Comparison of ENCODE assay signal across 14 cellular contexts in genomic region chr18:11948852-11949523, GRCh38. TPM values are rescaled to one million over a fixed set of nuclear protein-coding genes. Genes with fewer than 3 reads are reported as not detected.
DNase-seq lines count a peak whose midpoint lies in the region; ATAC-seq and TF ChIP-seq lines count a peak whose summit lies in the region.
"Had no signal": no experiment of that assay in that cellular context is flagged by ENCODE, and none has a peak within 500 bp of the region (broad histone marks: within the 10 kb centered on the region; RNA-seq: fewer than 3 reads in every experiment).

No MANE protein-coding gene starts in this region.

- no peak for TF ChIP-seq CTCF in CD8-positive, alpha-beta T cell (IDR thresholded peaks at IDR 0.05)
- TF ChIP-seq CTCF in VCaP (conservative IDR thresholded peaks at IDR 0.05) (no peak), fibroblast of villous mesenchyme (IDR thresholded peaks at IDR 0.05; ENCODE audit: insufficient read depth, low read depth, low read length) (no peak), psoas muscle (IDR thresholded peaks at IDR 0.05) (no peak), adrenal gland (IDR thresholded peaks at IDR 0.05) (no peak)

- CTCF ChIA-PET in CD8-positive, alpha-beta T cell (lab: Charles Lee), result interaction anchor here (1.1 to 8.2 kb wide), 5 partner anchors 9 to 90 kb away, joined by 3 to 67 read pairs (median 10); no protein-coding TSS in a partner anchor

- DNase-seq in CD8-positive, alpha-beta T cell, result no peak
- DNase-seq in fibroblast of villous mesenchyme (ENCODE audit: low read depth) (peak; percentile 59), psoas muscle (no peak), T1000 (lab: John Stamatoyannopoulos, UW) (no peak), adrenal gland (no peak)
- DNase-seq in activated T-helper 1 cell treated with anti-CD3 and anti-CD28 coated beads, Interleukin-12 subunit alpha, Interleukin-12 subunit beta, Interleukin-2, Interleukin-4 antibody, amounts not matched to agents 30 ng/mL and 10 ng/mL and 1 ng/mL, durations not matched to agents 14 hours and 24 hours and 36 hours (ENCODE audit: low spot score), result no peak
- DNase-seq: activated CD4-positive, alpha-beta T cell treated with anti-CD3 and anti-CD28 coated beads, Interleukin-2, amount 10 ng/mL, durations not matched to agents 7 days and 5 days; activated gamma-delta T cell treated with Interleukin-2 at 50 U/mL for 16 hours; heart right ventricle; NCI-H146 had no signal

- H3K4me3 Mint-ChIP-seq in CD8-positive, alpha-beta T cell, result peak overlapping the region; percentile 32
- H3K4me3 Mint-ChIP-seq in activated T-helper 1 cell treated with anti-CD3 and anti-CD28 coated beads, Interleukin-12 subunit alpha, Interleukin-12 subunit beta, Interleukin-2, Interleukin-4 antibody, amounts not matched to agents 30 ng/mL and 10 ng/mL and 1 ng/mL, durations not matched to agents 14 hours and 24 hours and 36 hours, result no peak overlapping the region
- H3K4me3 Mint-ChIP-seq: activated CD4-positive, alpha-beta T cell treated with anti-CD3 and anti-CD28 coated beads, Interleukin-2, amount 10 ng/mL, durations not matched to agents 7 days and 5 days; dendritic cell treated with granulocyte-macrophage colony-stimulating factor and Interleukin-4, amounts not matched to agents 40 ng/mL and 50 ng/mL, for 4 days had no signal

- no peak for ATAC-seq in CD8-positive, alpha-beta T cell
- ATAC-seq in psoas muscle, result no peak
- no peak for ATAC-seq in HG03139 (IDR thresholded peaks at IDR 0.05; ENCODE audit: unreplicated experiment)
- ATAC-seq: heart right ventricle had no signal

- WGBS in psoas muscle, 3 donors, result 68 to 78% (median 69%) methylated on average over 6 of the region's 6 CpGs
- WGBS in adrenal gland, 4 donors, result 61 to 75% (median 71%) methylated on average over 6 of the region's 6 CpGs

- H3K4me1 ChIP-seq in CD8-positive, alpha-beta T cell (ENCODE audit: insufficient read depth, low read length), result peaks cover 4% of the 10 kb centered on the region
- H3K4me1 ChIP-seq in psoas muscle (peaks cover 17% of the 10 kb centered on the region), adrenal gland (replicated peaks in 1 of 2) (peaks cover 11% of the 10 kb centered on the region in 2 donors)

- H3K36me3 Mint-ChIP-seq in CD8-positive, alpha-beta T cell, result no peaks in the 10 kb centered on the region
- H3K36me3 Mint-ChIP-seq in activated T-helper 1 cell treated with anti-CD3 and anti-CD28 coated beads, Interleukin-12 subunit alpha, Interleukin-12 subunit beta, Interleukin-2, Interleukin-4 antibody, amounts not matched to agents 30 ng/mL and 10 ng/mL and 1 ng/mL, durations not matched to agents 14 hours and 24 hours and 36 hours (ENCODE audit: low read depth), result no peaks in the 10 kb centered on the region

- no peaks in the 10 kb centered on the region for H3K27me3 Mint-ChIP-seq in CD8-positive, alpha-beta T cell (ENCODE audit: low read depth)
- no peaks in the 10 kb centered on the region for H3K27me3 Mint-ChIP-seq in activated T-helper 1 cell treated with anti-CD3 and anti-CD28 coated beads, Interleukin-12 subunit alpha, Interleukin-12 subunit beta, Interleukin-2, Interleukin-4 antibody, amounts not matched to agents 30 ng/mL and 10 ng/mL and 1 ng/mL, durations not matched to agents 14 hours and 24 hours and 36 hours (ENCODE audit: insufficient read depth)
- H3K27me3 Mint-ChIP-seq: activated CD4-positive, alpha-beta T cell treated with anti-CD3 and anti-CD28 coated beads, Interleukin-2, amount 10 ng/mL, durations not matched to agents 7 days and 5 days had no signal

- POLR2A ChIA-PET in CD8-positive, alpha-beta T cell (lab: Charles Lee), result no interaction called here

- H3K27ac ChIP-seq in CD8-positive, alpha-beta T cell (ENCODE audit: low read depth, low read length), result no peak overlapping the region
- H3K27ac ChIP-seq in VCaP, result peak overlapping the region; percentile 70
- peak overlapping the region; percentile 94 for H3K27ac ChIP-seq in psoas muscle
- peak overlapping the region in 1 of 5 donors; percentile 32 for H3K27ac ChIP-seq in adrenal gland

- no peak for TF ChIP-seq POLR2A in adrenal gland (IDR thresholded peaks at IDR 0.05)

- no peak overlapping the region for H3K4me3 ChIP-seq in CD8-positive, alpha-beta T cell (ENCODE audit: low read depth, low read length)
- H3K4me3 ChIP-seq in fibroblast of villous mesenchyme (ENCODE audit: low read depth, low read length) (no peak overlapping the region), psoas muscle (no peak overlapping the region), adrenal gland (no peak overlapping the region)
- H3K4me3 ChIP-seq: skin epidermis had no signal

- H3K9me3 ChIP-seq in CD8-positive, alpha-beta T cell (ENCODE audit: low read length), result no peaks in the 10 kb centered on the region
- H3K9me3 ChIP-seq in psoas muscle (no peaks in the 10 kb centered on the region), adrenal gland (replicated peaks in 1 of 3) (no peaks in the 10 kb centered on the region)
- H3K9me3 ChIP-seq: heart right ventricle had no signal

- H3K36me3 ChIP-seq in CD8-positive, alpha-beta T cell (ENCODE audit: insufficient read depth, low read length), result no peaks in the 10 kb centered on the region
- H3K36me3 ChIP-seq in psoas muscle (ENCODE audit: insufficient read depth in 1 of 2, low read depth in 1 of 2) (no peaks in the 10 kb centered on the region), adrenal gland (replicated peaks in 1 of 2) (no peaks in the 10 kb centered on the region)
- H3K36me3 ChIP-seq: heart right ventricle had no signal

- intact Hi-C loops in CD8-positive, alpha-beta T cell (cut with DNase I, micrococcal nuclease), result loop anchor here in 1 of 2 experiments (5.0 kb wide), 1 partner anchor 42 kb away; the partner anchor contains the start of gene MPPE1
- intact Hi-C loops in psoas muscle (cut with DNase I), result no loop called here
- intact Hi-C loops in activated T-helper 1 cell treated with anti-CD3 and anti-CD28 coated beads, Interleukin-12 subunit alpha, Interleukin-12 subunit beta, Interleukin-2, Interleukin-4 antibody, amounts not matched to agents 30 ng/mL and 10 ng/mL and 1 ng/mL, durations not matched to agents 14 hours and 24 hours and 36 hours (cut with micrococcal nuclease), result no loop called here
- intact Hi-C loops in adrenal gland (cut with DNase I), result no loop called here

- no peaks in the 10 kb centered on the region for H3K27me3 ChIP-seq in CD8-positive, alpha-beta T cell (ENCODE audit: insufficient read depth, low read length)
- H3K27me3 ChIP-seq in psoas muscle (ENCODE audit: insufficient read depth in 3 of 3, low read length in 2 of 3), result no peaks in the 10 kb centered on the region
- no peaks in the 10 kb centered on the region for H3K27me3 ChIP-seq in adrenal gland
- H3K27me3 ChIP-seq: heart right ventricle had no signal

- peaks cover 11% of the 10 kb centered on the region for H3K4me1 Mint-ChIP-seq in CD8-positive, alpha-beta T cell (ENCODE audit: low read depth)
- H3K4me1 Mint-ChIP-seq in activated T-helper 1 cell treated with anti-CD3 and anti-CD28 coated beads, Interleukin-12 subunit alpha, Interleukin-12 subunit beta, Interleukin-2, Interleukin-4 antibody, amounts not matched to agents 30 ng/mL and 10 ng/mL and 1 ng/mL, durations not matched to agents 14 hours and 24 hours and 36 hours (ENCODE audit: low read depth), result peaks cover 5% of the 10 kb centered on the region

- no peaks in the 10 kb centered on the region for H3K9me3 Mint-ChIP-seq in CD8-positive, alpha-beta T cell
- H3K9me3 Mint-ChIP-seq in activated T-helper 1 cell treated with anti-CD3 and anti-CD28 coated beads, Interleukin-12 subunit alpha, Interleukin-12 subunit beta, Interleukin-2, Interleukin-4 antibody, amounts not matched to agents 30 ng/mL and 10 ng/mL and 1 ng/mL, durations not matched to agents 14 hours and 24 hours and 36 hours, result no peaks in the 10 kb centered on the region
- H3K9me3 Mint-ChIP-seq: activated CD4-positive, alpha-beta T cell treated with anti-CD3 and anti-CD28 coated beads, Interleukin-2, amount 10 ng/mL, durations not matched to agents 7 days and 5 days; dendritic cell treated with granulocyte-macrophage colony-stimulating factor and Interleukin-4, amounts not matched to agents 40 ng/mL and 50 ng/mL, for 4 days had no signal

- no peak overlapping the region for H3K27ac Mint-ChIP-seq in CD8-positive, alpha-beta T cell
- H3K27ac Mint-ChIP-seq in activated T-helper 1 cell treated with anti-CD3 and anti-CD28 coated beads, Interleukin-12 subunit alpha, Interleukin-12 subunit beta, Interleukin-2, Interleukin-4 antibody, amounts not matched to agents 30 ng/mL and 10 ng/mL and 1 ng/mL, durations not matched to agents 14 hours and 24 hours and 36 hours, result no peak overlapping the region
- H3K27ac Mint-ChIP-seq: activated CD4-positive, alpha-beta T cell treated with anti-CD3 and anti-CD28 coated beads, Interleukin-2, amount 10 ng/mL, durations not matched to agents 7 days and 5 days; dendritic cell treated with granulocyte-macrophage colony-stimulating factor and Interleukin-4, amounts not matched to agents 40 ng/mL and 50 ng/mL, for 4 days had no signal

RNA-seq across cellular contexts. Expression of gene IMPA2, which starts 32.3 kb away (rescaled TPM):
- 1 to 10 TPM; 1.0 to 1.1 TPM for total RNA-seq in CD8-positive, alpha-beta T cell
- 17.4 and 41.5 TPM in 2 replicates for total RNA-seq in fibroblast of villous mesenchyme
- total RNA-seq in psoas muscle, result 100 to 1,000 TPM; 126 to 342 (median 215) TPM
- polyA plus RNA-seq in psoas muscle, result 100 to 1,000 TPM in 2 of 3 donors, 10 to 100 TPM in 1; 61.4 to 321 (median 196) TPM
- total RNA-seq in activated T-helper 1 cell treated with anti-CD3 and anti-CD28 coated beads, Interleukin-12 subunit alpha, Interleukin-12 subunit beta, Interleukin-2, Interleukin-4 antibody, amounts not matched to agents 30 ng/mL and 10 ng/mL and 1 ng/mL, durations not matched to agents 14 hours and 24 hours and 36 hours, result 14.4 and 19.3 TPM in 2 replicates
- 10 to 100 TPM; 18.3 to 41.3 (median 21.8) TPM for total RNA-seq in adrenal gland
- 10 to 100 TPM in 1 of 3 donors, 1 to 10 TPM in 2; 7.9 to 11.0 (median 9.6) TPM for polyA plus RNA-seq in adrenal gland

RNA-seq across cellular contexts. Expression of gene MPPE1, which starts 40.9 kb away (rescaled TPM):
- 10 to 100 TPM; 44.0 to 55.1 TPM for total RNA-seq in CD8-positive, alpha-beta T cell
- total RNA-seq in fibroblast of villous mesenchyme (21.9 and 27.2 TPM in 2 replicates), psoas muscle (10 to 100 TPM; 22.5 to 33.4 (median 27.6) TPM), adrenal gland (10 to 100 TPM; 17.0 to 44.7 (median 32.9) TPM)
- polyA plus RNA-seq in psoas muscle (10 to 100 TPM; 20.2 to 44.0 (median 23.0) TPM), adrenal gland (10 to 100 TPM; 23.1 to 29.7 (median 24.0) TPM)
- total RNA-seq in activated T-helper 1 cell treated with anti-CD3 and anti-CD28 coated beads, Interleukin-12 subunit alpha, Interleukin-12 subunit beta, Interleukin-2, Interleukin-4 antibody, amounts not matched to agents 30 ng/mL and 10 ng/mL and 1 ng/mL, durations not matched to agents 14 hours and 24 hours and 36 hours, result 45.8 and 47.4 TPM in 2 replicates
